Comparison of ENCODE assay signal across 2 cellular contexts in the genomic region with DNA sequence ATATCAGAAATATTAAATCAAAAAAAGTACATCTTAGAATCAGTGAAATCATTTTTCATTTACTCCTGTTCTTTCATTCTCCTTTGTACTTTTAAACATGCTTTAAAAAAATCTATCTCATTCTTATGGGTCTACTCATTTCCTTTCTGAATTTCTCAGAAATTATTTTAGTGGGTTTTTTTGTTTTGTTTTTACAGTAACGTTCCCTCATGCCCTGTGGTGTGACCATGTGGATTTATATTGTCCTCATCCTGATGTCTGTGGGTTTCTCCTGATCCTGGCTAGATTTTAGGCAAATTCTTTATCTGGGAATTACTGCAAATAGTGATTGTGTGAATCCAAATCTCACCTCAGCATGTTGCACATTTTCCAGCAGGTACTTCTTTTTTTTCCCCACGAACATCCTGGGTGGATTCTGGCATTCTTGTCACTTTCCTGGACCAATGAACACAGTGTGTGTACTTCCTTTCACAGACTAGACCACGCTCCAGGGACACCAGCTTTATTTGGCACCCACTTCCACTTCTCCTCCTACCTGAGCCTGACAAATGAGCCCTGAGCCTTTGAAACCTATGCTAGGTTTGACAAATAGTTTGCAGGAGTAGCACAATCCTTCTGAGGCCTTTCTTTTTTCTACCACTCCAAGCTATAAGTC.
TF ChIP-seq lines count a peak whose summit lies in the region.

No MANE protein-coding gene starts in this region.

TF ChIP-seq in SK-N-SH, 30 proteins besides CTCF, POLR2A, EP300 and RAD21:
- TF ChIP-seq TAF1 (IDR thresholded peaks at IDR 0.05; ENCODE audit: borderline replicate concordance, low read depth, low read length), result no peak
- TF ChIP-seq NRF1 (IDR thresholded peaks at IDR 0.05; ENCODE audit: low read depth, low read length), result no peak
- TF ChIP-seq IRF3 (IDR thresholded peaks at IDR 0.05; ENCODE audit: low read depth, low read length), result no peak
- TF ChIP-seq USF1 (IDR thresholded peaks at IDR 0.05; ENCODE audit: borderline replicate concordance, low read depth), result no peak
- TF ChIP-seq, protein P1, sequence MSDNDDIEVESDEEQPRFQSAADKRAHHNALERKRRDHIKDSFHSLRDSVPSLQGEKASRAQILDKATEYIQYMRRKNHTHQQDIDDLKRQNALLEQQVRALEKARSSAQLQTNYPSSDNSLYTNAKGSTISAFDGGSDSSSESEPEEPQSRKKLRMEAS (IDR thresholded peaks at IDR 0.05; ENCODE audit: low read depth), result no peak
- TF ChIP-seq RCOR1 (IDR thresholded peaks at IDR 0.05; ENCODE audit: low read length), result no peak
- TF ChIP-seq RXRA (IDR thresholded peaks at IDR 0.05; ENCODE audit: borderline replicate concordance, low read depth), result no peak
- no peak for TF ChIP-seq YY1 (IDR thresholded peaks at IDR 0.05; ENCODE audit: low read depth)
- TF ChIP-seq, protein P2, sequence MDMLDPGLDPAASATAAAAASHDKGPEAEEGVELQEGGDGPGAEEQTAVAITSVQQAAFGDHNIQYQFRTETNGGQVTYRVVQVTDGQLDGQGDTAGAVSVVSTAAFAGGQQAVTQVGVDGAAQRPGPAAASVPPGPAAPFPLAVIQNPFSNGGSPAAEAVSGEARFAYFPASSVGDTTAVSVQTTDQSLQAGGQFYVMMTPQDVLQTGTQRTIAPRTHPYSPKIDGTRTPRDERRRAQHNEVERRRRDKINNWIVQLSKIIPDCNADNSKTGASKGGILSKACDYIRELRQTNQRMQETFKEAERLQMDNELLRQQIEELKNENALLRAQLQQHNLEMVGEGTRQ (IDR thresholded peaks at IDR 0.05; ENCODE audit: borderline replicate concordance, low read depth, low read length), result no peak
- TF ChIP-seq TEAD4 (IDR thresholded peaks at IDR 0.05; ENCODE audit: borderline replicate concordance, insufficient read depth), result no peak
- TF ChIP-seq TCF12 (IDR thresholded peaks at IDR 0.05), result no peak
- TF ChIP-seq POLR2AphosphoS5 (IDR thresholded peaks at IDR 0.05; ENCODE audit: low read depth, low read length), result no peak
- no peak for TF ChIP-seq FOXM1 (IDR thresholded peaks at IDR 0.05; ENCODE audit: low read depth)
- no peak for TF ChIP-seq CHD2 (IDR thresholded peaks at IDR 0.05; ENCODE audit: low read length, partially characterized antibody)
- TF ChIP-seq FOSL2 (IDR thresholded peaks at IDR 0.05; ENCODE audit: borderline replicate concordance, low read depth), result no peak

TF ChIP-seq in SK-N-SH treated with all-trans-retinoic acid at 6 μM for 48 hours, 23 proteins besides CTCF, POLR2A, EP300 and RAD21:
- TF ChIP-seq TCF4 (CRISPR knock-in tag; IDR thresholded peaks at IDR 0.05; ENCODE audit: borderline replicate concordance) (no peak), RARB (CRISPR knock-in tag; IDR thresholded peaks at IDR 0.05) (no peak), ESRRG (CRISPR knock-in tag; IDR thresholded peaks at IDR 0.05) (no peak), CSDC2 (CRISPR knock-in tag; IDR thresholded peaks at IDR 0.05) (no peak), TOX (CRISPR knock-in tag; IDR thresholded peaks at IDR 0.05; ENCODE audit: borderline replicate concordance) (no peak), ZFP30 (CRISPR knock-in tag; IDR thresholded peaks at IDR 0.05) (no peak), TSHZ2 (CRISPR knock-in tag; IDR thresholded peaks at IDR 0.05) (no peak), ZNF70 (CRISPR knock-in tag; IDR thresholded peaks at IDR 0.05) (no peak), BACH2 (CRISPR knock-in tag; IDR thresholded peaks at IDR 0.05; ENCODE audit: borderline replicate concordance) (no peak), ARNTL (CRISPR knock-in tag; IDR thresholded peaks at IDR 0.05; ENCODE audit: borderline replicate concordance, low read depth) (no peak), ZNF8 (CRISPR knock-in tag; IDR thresholded peaks at IDR 0.05) (no peak)
- TF ChIP-seq, protein P3, sequence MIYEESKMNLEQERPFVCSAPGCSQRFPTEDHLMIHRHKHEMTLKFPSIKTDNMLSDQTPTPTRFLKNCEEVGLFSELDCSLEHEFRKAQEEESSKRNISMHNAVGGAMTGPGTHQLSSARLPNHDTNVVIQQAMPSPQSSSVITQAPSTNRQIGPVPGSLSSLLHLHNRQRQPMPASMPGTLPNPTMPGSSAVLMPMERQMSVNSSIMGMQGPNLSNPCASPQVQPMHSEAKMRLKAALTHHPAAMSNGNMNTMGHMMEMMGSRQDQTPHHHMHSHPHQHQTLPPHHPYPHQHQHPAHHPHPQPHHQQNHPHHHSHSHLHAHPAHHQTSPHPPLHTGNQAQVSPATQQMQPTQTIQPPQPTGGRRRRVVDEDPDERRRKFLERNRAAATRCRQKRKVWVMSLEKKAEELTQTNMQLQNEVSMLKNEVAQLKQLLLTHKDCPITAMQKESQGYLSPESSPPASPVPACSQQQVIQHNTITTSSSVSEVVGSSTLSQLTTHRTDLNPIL (CRISPR knock-in tag; IDR thresholded peaks at IDR 0.05; ENCODE audit: low read depth), result no peak
